8 cellular contexts compared by ENCODE assay signal in the genomic region with DNA sequence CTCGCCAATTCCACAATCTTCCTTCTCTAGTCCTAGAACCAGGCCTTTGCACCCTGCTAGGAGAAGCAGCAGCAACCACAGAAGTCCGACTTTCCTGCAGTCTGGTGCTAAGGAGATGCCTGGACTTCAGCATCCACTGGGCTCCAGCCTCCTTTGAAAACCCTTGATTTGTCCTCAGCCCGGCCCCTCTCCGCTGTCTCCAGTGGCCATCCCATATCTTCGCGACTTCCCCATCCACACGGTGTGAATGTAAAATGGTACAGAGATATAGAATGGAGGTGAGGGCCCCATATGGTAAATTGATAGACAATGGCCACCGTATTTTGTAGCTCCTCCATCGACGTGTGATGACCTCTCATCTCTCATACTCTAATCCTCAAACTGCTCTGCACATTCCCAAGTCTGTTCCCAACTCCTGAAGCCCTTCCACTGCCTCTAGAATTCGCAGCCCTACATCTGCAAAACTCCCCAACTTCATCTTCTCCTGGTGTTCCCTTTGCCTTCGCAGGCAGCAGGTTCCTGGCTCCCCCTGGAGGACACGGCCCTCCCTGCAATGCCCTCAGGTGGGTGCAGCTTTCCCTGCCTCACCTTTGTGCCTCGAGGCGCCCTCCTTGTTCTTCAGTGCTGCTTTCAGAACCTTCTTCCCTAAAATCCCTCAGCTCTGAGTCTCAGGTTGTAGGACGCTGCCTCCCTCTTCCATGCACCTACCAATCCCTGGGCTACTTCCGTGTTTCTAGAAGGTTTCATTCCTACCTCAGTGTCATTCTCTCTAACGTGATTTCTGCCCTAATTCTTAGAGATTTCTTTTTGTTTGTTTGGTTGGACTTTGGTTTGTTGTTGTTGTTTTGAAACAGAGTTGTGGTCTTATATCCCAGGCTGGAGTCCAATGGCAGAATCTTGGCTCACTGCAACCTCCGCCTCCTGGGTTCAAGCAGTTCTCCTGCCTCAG. TPM values are rescaled to one million over a fixed set of nuclear protein-coding genes. Genes with fewer than 3 reads are reported as not detected.
DNase-seq lines count a peak whose midpoint lies in the region; ATAC-seq and TF ChIP-seq lines count a peak whose summit lies in the region.

No MANE protein-coding gene starts in this region.

- H2BK120ac ChIP-seq in mesenchymal stem cell (ENCODE audit: low read depth, low read length) = no peak overlapping the region

- no peak overlapping the region for H4K8ac ChIP-seq in mesenchymal stem cell (ENCODE audit: low read length)

- H3K27me3 Mint-ChIP-seq in chondrocyte (ENCODE audit: low read depth) = peaks cover 3% of the 10 kb centered on the region

- no peaks in the 10 kb centered on the region for H3K79me1 ChIP-seq in mesenchymal stem cell (replicated peaks; ENCODE audit: low read length, poor library complexity, severe bottlenecking)

- H4K91ac ChIP-seq in mesenchymal stem cell (ENCODE audit: low read length) = no peak overlapping the region

- DNase-seq in GM10266 (ENCODE audit: extremely low spot score) (peak; percentile 77), NB4 (ENCODE audit: low read depth) (peak; percentile 48), chondrocyte (ENCODE audit: low spot score) (no peak), mesenchymal stem cell (peak; percentile 44), kidney glomerular epithelial cell (lab: John Stamatoyannopoulos, UW) (no peak)
- peak; percentile 84 for DNase-seq in activated CD4-positive, alpha-beta T cell treated with anti-CD3 and anti-CD28 coated beads for 48 hours
- DNase-seq in stimulated activated CD8-positive, alpha-beta memory T cell treated with anti-CD3 and anti-CD28 coated beads, Interleukin-4, amount 100 ng/mL, for 4 hours (ENCODE audit: low read depth in 2 of 2, low spot score in 1 of 2) = peak; percentile 45 to 65

- no peak overlapping the region for H3K4me2 ChIP-seq in mesenchymal stem cell (ENCODE audit: low read length, poor library complexity, severe bottlenecking)

- no peak overlapping the region for H2AK5ac ChIP-seq in mesenchymal stem cell (ENCODE audit: low read length, severe bottlenecking)

- H3K27me3 ChIP-seq in mesenchymal stem cell (ENCODE audit: control insufficient read depth in 1 of 2, insufficient read depth in 1 of 2, low read length in 2 of 2) = peaks cover 5 to 17% of the 10 kb centered on the region in 2 experiments

- no peak overlapping the region for H3K27ac Mint-ChIP-seq in chondrocyte (ENCODE audit: unreplicated experiment)

- 44% methylated on average over 14 of the region's 19 CpGs for WGBS in mesenchymal stem cell

- TF ChIP-seq POLR2A in NB4 (IDR thresholded peaks at IDR 0.05; ENCODE audit: extremely low read depth, insufficient read length) = no peak

- no peak overlapping the region for H2BK15ac ChIP-seq in mesenchymal stem cell (ENCODE audit: low read depth, poor library complexity, severe bottlenecking)

- no peak overlapping the region for H2AFZ ChIP-seq in mesenchymal stem cell (ENCODE audit: low read depth, low read length)

- H3K36me3 ChIP-seq in mesenchymal stem cell (ENCODE audit: control insufficient read depth in 1 of 2, insufficient read depth in 2 of 2, low read depth in 1 of 2, low read length in 2 of 2) = peaks cover 0 to 3% of the 10 kb centered on the region in 2 experiments

- peaks cover 2% of the 10 kb centered on the region for H3K4me1 ChIP-seq in mesenchymal stem cell (ENCODE audit: control insufficient read depth, insufficient read depth, low read depth, low read length)

- no peaks in the 10 kb centered on the region for H3K9me3 ChIP-seq in mesenchymal stem cell (ENCODE audit: control insufficient read depth, low read length)

- no peak overlapping the region for H2BK5ac ChIP-seq in mesenchymal stem cell (ENCODE audit: low read depth, low read length, poor library complexity, severe bottlenecking)

- no peak overlapping the region for H3K14ac ChIP-seq in mesenchymal stem cell (ENCODE audit: low read length in 2 of 2)

- H3K4me3 ChIP-seq in NB4 (ENCODE audit: low read depth, low read length) (no peak overlapping the region), mesenchymal stem cell (ENCODE audit: insufficient read depth in 1 of 2, low read depth in 1 of 2, low read length in 2 of 2) (no peak overlapping the region)

- no peaks in the 10 kb centered on the region for H3K36me3 Mint-ChIP-seq in chondrocyte (ENCODE audit: low read depth)

- no peak overlapping the region for H3K18ac ChIP-seq in mesenchymal stem cell (ENCODE audit: low read depth in 1 of 2, low read length in 2 of 2)

- H3K9ac ChIP-seq in mesenchymal stem cell (ENCODE audit: low read length) = no peak overlapping the region

- peaks cover 9% of the 10 kb centered on the region for H3K4me1 Mint-ChIP-seq in chondrocyte (ENCODE audit: low read depth)

- no peak overlapping the region for H3K23ac ChIP-seq in mesenchymal stem cell (ENCODE audit: low read length in 2 of 2)

- H3K4me3 Mint-ChIP-seq in chondrocyte (ENCODE audit: unreplicated experiment) = no peak overlapping the region

- H3K9me3 Mint-ChIP-seq in chondrocyte (ENCODE audit: low read depth) = no peaks in the 10 kb centered on the region

- ATAC-seq in GM19023 (IDR thresholded peaks at IDR 0.05; ENCODE audit: unreplicated experiment) = no peak

- H2BK12ac ChIP-seq in mesenchymal stem cell (ENCODE audit: low read length in 2 of 2) = no peak overlapping the region

- H3K27ac ChIP-seq in mesenchymal stem cell (ENCODE audit: low read length, poor library complexity, severe bottlenecking) = no peak overlapping the region

- peak; percentile 86 for TF ChIP-seq CTCF in GM10266 (IDR thresholded peaks at IDR 0.05; ENCODE audit: control insufficient read depth, insufficient read depth, low read depth, missing control alignments)
- peak; percentile 93 for TF ChIP-seq CTCF in NB4 (IDR thresholded peaks at IDR 0.05; ENCODE audit: low read depth, low read length)
- TF ChIP-seq CTCF in chondrocyte (IDR thresholded peaks at IDR 0.05) = peak; percentile 82

- H3K4ac ChIP-seq in mesenchymal stem cell (ENCODE audit: low read depth in 1 of 2, low read length in 2 of 2) = no peak overlapping the region

RNA-seq across cellular contexts. Expression of a gene that starts 36.7 kb away (rescaled TPM):
- total RNA-seq in chondrocyte = 321 to 344 TPM (median 335 TPM) in 3 replicates
- 439 TPM for polyA plus RNA-seq in mesenchymal stem cell (2013, experiment 1 of 2)
- 459 TPM for polyA plus RNA-seq in mesenchymal stem cell (2013, experiment 2 of 2)

RNA-seq across cellular contexts. Expression of a gene that starts 50.1 kb away (rescaled TPM):
- 36.3 to 47.6 TPM (median 46.0 TPM) in 3 replicates for total RNA-seq in chondrocyte
- 23.5 TPM for polyA plus RNA-seq in mesenchymal stem cell (2013, experiment 1 of 2)
- 22.0 TPM for polyA plus RNA-seq in mesenchymal stem cell (2013, experiment 2 of 2)

Comparison
In these comparisons a context has a peak if more than half of its experiments do, and no peak if none do; other contexts are left out.
1. DNase-seq: peak in GM10266 (single experiment), NB4 (single experiment), activated CD4-positive, alpha-beta T cell treated with anti-CD3 and anti-CD28 coated beads for 48 hours (single experiment), mesenchymal stem cell (single experiment) and stimulated activated CD8-positive, alpha-beta memory T cell treated with anti-CD3 and anti-CD28 coated beads, Interleukin-4, amount 100 ng/mL, for 4 hours (2 of 2); none in chondrocyte (single experiment) and kidney glomerular epithelial cell (single experiment).
2. Peak in every context shown above with its lines, with median percentiles within 50 percentile points of each other: CTCF ChIP-seq.